In the genomic region with DNA sequence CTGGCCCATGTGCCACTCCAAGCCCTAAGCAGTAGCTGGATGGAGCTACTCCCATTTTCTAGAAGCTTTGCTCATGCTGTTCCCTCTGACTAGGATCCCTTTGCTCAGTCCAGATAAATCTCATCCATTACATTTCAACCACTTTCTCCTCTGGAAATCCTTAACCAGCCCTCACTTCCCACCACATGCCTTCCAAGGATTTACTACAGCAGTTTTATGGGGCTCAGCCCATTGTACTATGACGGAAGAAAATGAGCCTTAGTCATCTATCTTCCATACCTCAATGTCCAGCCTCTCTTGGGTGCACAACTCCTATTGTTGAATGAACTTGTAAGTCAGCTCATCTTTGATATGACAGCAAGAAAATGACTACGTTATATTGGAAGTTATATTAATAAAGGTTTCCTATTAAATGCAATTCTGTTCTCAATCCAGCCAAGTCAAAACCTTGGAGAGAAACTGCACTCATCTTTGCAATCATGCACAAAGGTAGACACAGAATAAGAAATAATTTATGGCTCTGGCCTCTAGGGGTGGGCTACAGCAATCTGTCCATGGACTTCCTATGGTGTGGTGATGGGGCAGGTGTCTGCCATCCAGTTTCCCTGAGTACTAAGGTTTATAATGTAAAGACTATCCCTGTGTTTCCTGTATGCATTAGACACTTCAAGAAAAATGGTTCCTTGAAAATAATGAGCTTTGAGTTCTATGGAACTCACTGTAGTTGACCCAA, we compare ENCODE assay signal across 9 cellular contexts.
DNase-seq lines count a peak whose midpoint lies in the region; ATAC-seq lines count a peak whose summit lies in the region.
"Had no signal": no experiment of that assay in that cellular context is flagged by ENCODE, and none has a peak within 500 bp of the region (broad histone marks: within the 10 kb centered on the region; RNA-seq: fewer than 3 reads in every experiment).

No MANE protein-coding gene starts in this region.

- peak; percentile 12 for DNase-seq in DMS153 treated with DMSO at 0.1 percent for 48 hours (lab: John Stamatoyannopoulos, UW; ENCODE audit: unreplicated experiment)
- peak; percentile 85 for DNase-seq in RKO (ENCODE audit: low spot score)
- DNase-seq in kidney glomerular epithelial cell (lab: John Stamatoyannopoulos, UW): peak; percentile 18
- DNase-seq in inferior parietal cortex (ENCODE audit: extremely low spot score): no peak
- DNase-seq in posterior cingulate gyrus: no peak
- DNase-seq in activated CD4-positive, CD25-positive, alpha-beta regulatory T cell treated with anti-CD3 and anti-CD28 coated beads, Interleukin-2, amount 50 U/mL, for 72 hours: no peak
- DNase-seq: activated naive CD4-positive, alpha-beta T cell had no signal

- intact Hi-C loops in posterior cingulate gyrus (cut with DNase I): no loop called here

- ATAC-seq in GM19035 (IDR thresholded peaks at IDR 0.05; ENCODE audit: unreplicated experiment): peak; percentile 18
- no peak for ATAC-seq in GM21381 (IDR thresholded peaks at IDR 0.05; ENCODE audit: unreplicated experiment)

Comparison
In these comparisons a context has a peak if more than half of its experiments do, and no peak if none do; other contexts are left out.
1. DNase-seq: peak in DMS153 treated with DMSO at 0.1 percent for 48 hours (single experiment), RKO (single experiment) and kidney glomerular epithelial cell (single experiment); none in inferior parietal cortex (single experiment), posterior cingulate gyrus (0 of 10) and activated CD4-positive, CD25-positive, alpha-beta regulatory T cell treated with anti-CD3 and anti-CD28 coated beads, Interleukin-2, amount 50 U/mL, for 72 hours (single experiment).